10 cellular contexts compared by ENCODE assay signal in genomic region chr12:25861226-25861625, GRCh38.
"Had no signal": no experiment of that assay in that cellular context is flagged by ENCODE, and none has a peak within 500 bp of the region (broad histone marks: within the 10 kb centered on the region; RNA-seq: fewer than 3 reads in every experiment).

No MANE protein-coding gene starts in this region.

- H3K4me1 Mint-ChIP-seq: IgD-negative memory B cell had no signal

- H3K9me3 Mint-ChIP-seq: HFFc6 had no signal

- H3K9me3 ChIP-seq: HAP-1 had no signal

- H3K36me3 Mint-ChIP-seq: IgD-negative memory B cell had no signal

- H3K27ac Mint-ChIP-seq: HFFc6 had no signal

- H3K4me3 Mint-ChIP-seq: HFFc6, IgD-negative memory B cell had no signal

- H3K27ac ChIP-seq: GM23248, HL-60 had no signal

- H3K36me3 ChIP-seq: HAP-1 had no signal

- H3K9ac ChIP-seq: GM23248 had no signal

- FAIRE-seq: HepG2 had no signal

- H2AFZ ChIP-seq: GM23248 had no signal

- ATAC-seq: HCT116, HepG2 had no signal

- H3K4me3 ChIP-seq: GM23248, HAP-1 had no signal

- DNase-seq: GM23248, GOT3, H7, HFFc6, KBM-7 had no signal
